In genomic region chr9:133585481-133586367, GRCh38 we compare ENCODE assay signal across 15 cellular contexts. TPM values are rescaled to one million over a fixed set of nuclear protein-coding genes. Genes with fewer than 3 reads are reported as not detected.
DNase-seq lines count a peak whose midpoint lies in the region; FAIRE-seq and TF ChIP-seq lines count a peak whose summit lies in the region.
"Had no signal": no experiment of that assay in that cellular context is flagged by ENCODE, and none has a peak within 500 bp of the region (broad histone marks: within the 10 kb centered on the region; RNA-seq: fewer than 3 reads in every experiment).

No MANE protein-coding gene starts in this region.

- H3K9me3 ChIP-seq in sigmoid colon: no peaks in the 10 kb centered on the region
- H3K9me3 ChIP-seq: HAP-1 had no signal

- TF ChIP-seq CTCF in sigmoid colon (IDR thresholded peaks at IDR 0.05) (no peak), D721Med (IDR thresholded peaks at IDR 0.05; ENCODE audit: insufficient read depth, missing control alignments) (no peak)

- no peak for FAIRE-seq in D721Med (lab: Jason Lieb, UNC)
- FAIRE-seq: islet of Langerhans had no signal

- intact Hi-C loops in sigmoid colon (cut with DNase I): loop anchor here (5.0 kb wide), 2 partner anchors 48 to 72 kb away; no protein-coding TSS in a partner anchor

- TF ChIP-seq POLR2A in sigmoid colon (IDR thresholded peaks at IDR 0.05): no peak

- peak overlapping the region; percentile 47 for H3K27ac ChIP-seq in cingulate gyrus (ENCODE audit: low read depth, low read length)
- H3K27ac ChIP-seq in sigmoid colon: peak overlapping the region in 3 of 4 donors; percentile 65 to 70 (median 65)

- 11 to 18% methylated on average over 43 of the region's 43 CpGs for WGBS in sigmoid colon, 2 donors

- peaks cover 0 to 39% (median 7%) of the 10 kb centered on the region in 3 donors for H3K27me3 ChIP-seq in sigmoid colon

- peak; percentile 47 to 67 for DNase-seq in NCI-H2081 (lab: John Stamatoyannopoulos, UW)
- no peak for DNase-seq in NCI-H2081 treated with DMSO at 0.1 percent for 48 hours (lab: John Stamatoyannopoulos, UW)
- peak; percentile 25 for DNase-seq in NCI-H345 treated with DMSO at 0.1 percent for 48 hours (lab: John Stamatoyannopoulos, UW; ENCODE audit: unreplicated experiment)
- DNase-seq in sigmoid colon: no peak
- DNase-seq in KG1 (lab: John Stamatoyannopoulos, UW): no peak
- no peak for DNase-seq in NCI-H226
- no peak for DNase-seq in D721Med (ENCODE audit: insufficient read length, low spot score)
- DNase-seq: activated CD4-positive, alpha-beta T cell treated with anti-CD3 and anti-CD28 coated beads for 1 hour; Karpas-422 had no signal

- peaks cover 0 to 41% (median 27%) of the 10 kb centered on the region in 4 donors for H3K4me1 ChIP-seq in sigmoid colon
- H3K4me1 ChIP-seq: HAP-1 had no signal

- no peak for TF ChIP-seq EP300 in sigmoid colon (IDR thresholded peaks at IDR 0.05)

- H3K4me3 ChIP-seq in sigmoid colon: peak overlapping the region in 2 of 4 donors; percentile 2 to 4
- H3K4me3 ChIP-seq: HAP-1 had no signal

- H3K36me3 ChIP-seq in sigmoid colon: no peaks in the 10 kb centered on the region
- H3K36me3 ChIP-seq: HAP-1 had no signal

RNA-seq across cellular contexts. Expression of gene FAM163B, which starts 23.5 kb away (rescaled TPM):
- 1 to 10 TPM in 2 of 4 donors, under 1 TPM in 1, not detected in 1; 0.83 to 1.5 (median 1.1) TPM for total RNA-seq in sigmoid colon
- polyA plus RNA-seq in sigmoid colon: 1 to 10 TPM in 2 of 3 donors, under 1 TPM in 1; 0.29 to 2.4 (median 1.4) TPM
- total RNA-seq: activated T-helper 17 cell treated with anti-CD3 and anti-CD28 coated beads, Interleukin-2, amount 50 U/mL, for 72 hours; fibroblast of lung; neural crest cell had no signal
- polyA plus RNA-seq: fibroblast of lung had no signal

RNA-seq across cellular contexts. Expression of gene DBH, which starts 50.4 kb away (rescaled TPM):
- not detected for total RNA-seq in sigmoid colon
- under 1 TPM in 1 of 3 donors, not detected in 2; 0.01 TPM for polyA plus RNA-seq in sigmoid colon
- total RNA-seq: activated T-helper 17 cell treated with anti-CD3 and anti-CD28 coated beads, Interleukin-2, amount 50 U/mL, for 72 hours; fibroblast of lung had no signal
- polyA plus RNA-seq: fibroblast of lung had no signal

RNA-seq across cellular contexts. Expression of gene ADAMTSL2, which starts 51.2 kb away (rescaled TPM):
- total RNA-seq in sigmoid colon: 1 to 10 TPM in 2 of 4 donors, under 1 TPM in 2; 0.33 to 4.2 (median 0.94) TPM
- polyA plus RNA-seq in sigmoid colon: 1 to 10 TPM in 1 of 3 donors, under 1 TPM in 2; 0.46 to 1.8 (median 0.60) TPM
- total RNA-seq: activated T-helper 17 cell treated with anti-CD3 and anti-CD28 coated beads, Interleukin-2, amount 50 U/mL, for 72 hours had no signal

Comparison
In these comparisons a context has a peak if more than half of its experiments do, and no peak if none do; other contexts are left out.
1. DNase-seq: peak in NCI-H2081 (2 of 2) and NCI-H345 treated with DMSO at 0.1 percent for 48 hours (single experiment); none in NCI-H2081 treated with DMSO at 0.1 percent for 48 hours (single experiment), sigmoid colon (single experiment), KG1 (single experiment), NCI-H226 (single experiment) and D721Med (single experiment).